Comparison of ENCODE assay signal across 23 cellular contexts in genomic region chr17:15342460-15342859, GRCh38. TPM values are rescaled to one million over a fixed set of nuclear protein-coding genes. Genes with fewer than 3 reads are reported as not detected.
DNase-seq lines count a peak whose midpoint lies in the region; ATAC-seq, FAIRE-seq and TF ChIP-seq lines count a peak whose summit lies in the region.
"Had no signal": no experiment of that assay in that cellular context is flagged by ENCODE, and none has a peak within 500 bp of the region (broad histone marks: within the 10 kb centered on the region; RNA-seq: fewer than 3 reads in every experiment).

No MANE protein-coding gene starts in this region.

- H4K20me1 ChIP-seq in Karpas-422 (ENCODE audit: insufficient read depth, low read depth, low read length): no peaks in the 10 kb centered on the region

- no peak for TF ChIP-seq POLR2A in upper lobe of left lung (IDR thresholded peaks at IDR 0.05)

- DNase-seq in Karpas-422 (peak; percentile 14), bronchial epithelial cell (ENCODE audit: low read depth) (peak; percentile 41), islet precursor cell (peak; percentile 62), stromal cell of bone marrow (ENCODE audit: low read depth) (peak; percentile 47), upper lobe of left lung (no peak), GOT3 (lab: John Stamatoyannopoulos, UW) (no peak)
- DNase-seq in activated CD4-positive, alpha-beta T cell treated with anti-CD3 and anti-CD28 coated beads, Interleukin-2, amount 50 U/mL, for 1 hour: no peak
- DNase-seq: ACHN, C1 segment of cervical spinal cord, DMS 273 treated with DMSO at 0.1 percent for 48 hours, DND-41, GF-D8, KG1, NCI-H1417, NCI-H187, NCI-H2107, NCI-H510A, NCI-H774, OCI-M1, SHP77, SK-N-SH had no signal

- H3K9ac ChIP-seq in Karpas-422 (ENCODE audit: low read length): no peak overlapping the region
- H3K9ac ChIP-seq: SK-N-SH had no signal

- no peaks in the 10 kb centered on the region for H3K9me2 ChIP-seq in Karpas-422 (replicated peaks; ENCODE audit: insufficient read depth, low read length)
- H3K9me2 ChIP-seq: SK-N-SH had no signal

- H3K27ac ChIP-seq in Karpas-422 (ENCODE audit: low read length): no peak overlapping the region
- H3K27ac ChIP-seq in upper lobe of left lung: no peak overlapping the region

- H3K4me3 ChIP-seq in Karpas-422 (ENCODE audit: low read length) (no peak overlapping the region), bronchial epithelial cell (ENCODE audit: low read depth, low read length) (no peak overlapping the region), upper lobe of left lung (no peak overlapping the region)

- no peaks in the 10 kb centered on the region for H3K36me3 ChIP-seq in Karpas-422 (ENCODE audit: insufficient read depth, low read length)
- no peaks in the 10 kb centered on the region for H3K36me3 ChIP-seq in bronchial epithelial cell (ENCODE audit: control insufficient read depth, insufficient read depth, low read length)
- H3K36me3 ChIP-seq in upper lobe of left lung: no peaks in the 10 kb centered on the region

- H3K4me1 ChIP-seq in Karpas-422 (ENCODE audit: low read length) (no peaks in the 10 kb centered on the region), upper lobe of left lung (peaks cover 0 to 12% (median 8%) of the 10 kb centered on the region in 4 donors)

- H3K9me3 ChIP-seq in Karpas-422 (ENCODE audit: low read length) (no peaks in the 10 kb centered on the region), upper lobe of left lung (no peaks in the 10 kb centered on the region)
- H3K9me3 ChIP-seq: SK-N-SH had no signal

- no peak for TF ChIP-seq EP300 in upper lobe of left lung (IDR thresholded peaks at IDR 0.05)

- 66 to 70% methylated on average over 7 of the region's 7 CpGs for WGBS in upper lobe of left lung, 2 donors

- no peak for ATAC-seq in upper lobe of left lung (ENCODE audit: low FRiP score in 2 of 2)

- no peak for FAIRE-seq in bronchial epithelial cell (lab: Jason Lieb, UNC)

- H3K27me3 ChIP-seq in Karpas-422 (ENCODE audit: low read length): no peaks in the 10 kb centered on the region
- H3K27me3 ChIP-seq in bronchial epithelial cell (ENCODE audit: control insufficient read depth, insufficient read depth, low read length): peaks cover 11% of the 10 kb centered on the region
- H3K27me3 ChIP-seq in upper lobe of left lung: peaks cover 0 to 16% (median 1%) of the 10 kb centered on the region in 4 donors

- no peak overlapping the region for H3K4me2 ChIP-seq in Karpas-422 (ENCODE audit: low read depth, low read length, poor library complexity, severe bottlenecking)

- H2AFZ ChIP-seq in Karpas-422 (ENCODE audit: low read length): no peak overlapping the region

- TF ChIP-seq CTCF in bronchial epithelial cell (IDR thresholded peaks at IDR 0.05; ENCODE audit: insufficient read depth, low read length, severe bottlenecking) (no peak), upper lobe of left lung (IDR thresholded peaks at IDR 0.05) (no peak)

- no peaks in the 10 kb centered on the region for H3K79me2 ChIP-seq in Karpas-422 (ENCODE audit: low read length)

RNA-seq across cellular contexts. Expression of gene TEKT3, which starts 1.1 kb away (rescaled TPM):
- not detected in 2 replicates for total RNA-seq in Karpas-422 (2014; rRNA removed; shearing (Covaris generic); ENCODE audit: low replicate concordance)
- total RNA-seq in bronchial epithelial cell (not detected in 2 replicates), upper lobe of left lung (1 to 10 TPM in 4 of 6 donors, under 1 TPM in 1, not detected in 1; 0.64 to 4.1 (median 1.8) TPM)
- total RNA-seq: H4, RPMI7951 had no signal

Comparison
In these comparisons a context has a peak if more than half of its experiments do, and no peak if none do; other contexts are left out.
1. DNase-seq: peak in Karpas-422 (single experiment), bronchial epithelial cell (single experiment), islet precursor cell (single experiment) and stromal cell of bone marrow (single experiment); none in upper lobe of left lung (0 of 2), activated CD4-positive, alpha-beta T cell treated with anti-CD3 and anti-CD28 coated beads, Interleukin-2, amount 50 U/mL, for 1 hour (single experiment) and GOT3 (single experiment).